In genomic region chr1:41366428-41367101, GRCh38 we compare ENCODE assay signal across 8 cellular contexts. TPM values are rescaled to one million over a fixed set of nuclear protein-coding genes. Genes with fewer than 3 reads are reported as not detected.
DNase-seq lines count a peak whose midpoint lies in the region; ATAC-seq and TF ChIP-seq lines count a peak whose summit lies in the region.

No MANE protein-coding gene starts in this region.

- no peaks in the 10 kb centered on the region for H4K20me1 ChIP-seq in PC-3 (ENCODE audit: low read length)

- no peaks in the 10 kb centered on the region for H3K36me3 ChIP-seq in PC-3 (ENCODE audit: low read depth, low read length)

- H3K27me3 ChIP-seq in PC-3 (ENCODE audit: low read length) = peaks cover 15% of the 10 kb centered on the region

- H3K9me2 ChIP-seq in PC-3 (replicated peaks; ENCODE audit: low read length) = no peaks in the 10 kb centered on the region

- H3K4me1 ChIP-seq in PC-3 (ENCODE audit: insufficient read depth, low read length) = peaks cover 11% of the 10 kb centered on the region; the same call in 1 of the 2 replicates

- TF ChIP-seq CTCF in PC-3 (conservative IDR thresholded peaks at IDR 0.05; ENCODE audit: low read depth, low read length) (no peak), neural crest cell (conservative IDR thresholded peaks at IDR 0.05) (no peak), GM20000 (IDR thresholded peaks at IDR 0.05; ENCODE audit: extremely low read depth, missing control alignments) (no peak)

- CTCF ChIA-PET in PC-3 (lab: Charles Lee) = no interaction called here

- H3K9me3 Mint-ChIP-seq in central memory CD8-positive, alpha-beta T cell = no peaks in the 10 kb centered on the region
- no peaks in the 10 kb centered on the region for H3K9me3 Mint-ChIP-seq in neural crest cell

- H3K79me2 ChIP-seq in PC-3 (ENCODE audit: low read length) = no peaks in the 10 kb centered on the region

- peak overlapping the region; percentile 61 for H3K4me3 Mint-ChIP-seq in central memory CD8-positive, alpha-beta T cell
- H3K4me3 Mint-ChIP-seq in neural crest cell = peak overlapping the region; percentile 34

- H3K4me2 ChIP-seq in PC-3 (ENCODE audit: low read length) = peak overlapping the region; percentile 77

- no peak overlapping the region for H3K27ac ChIP-seq in PC-3 (ENCODE audit: low read length)

- no peaks in the 10 kb centered on the region for H3K9me3 ChIP-seq in PC-3 (ENCODE audit: low read length)

- peak overlapping the region; percentile 57 for H3K4me3 ChIP-seq in PC-3 (ENCODE audit: low read length)

- intact Hi-C loops in PC-3 (cut with micrococcal nuclease) = no loop called here

- no peak overlapping the region for H3K9ac ChIP-seq in PC-3 (ENCODE audit: low read length)

- H3K27me3 Mint-ChIP-seq in central memory CD8-positive, alpha-beta T cell = peaks cover 57% of the 10 kb centered on the region
- peaks cover 68% of the 10 kb centered on the region for H3K27me3 Mint-ChIP-seq in neural crest cell (ENCODE audit: low read depth)

- H3K4me1 Mint-ChIP-seq in central memory CD8-positive, alpha-beta T cell = peaks cover 9% of the 10 kb centered on the region
- peaks cover 9% of the 10 kb centered on the region for H3K4me1 Mint-ChIP-seq in neural crest cell

- POLR2A ChIA-PET in PC-3 (lab: Charles Lee; ENCODE audit: unreplicated experiment) = no interaction called here

- BruUV-seq in PC-3 (replicated peaks; lab: Mats Ljungman, UMichigan) = no TSS peak

- H3K36me3 Mint-ChIP-seq in central memory CD8-positive, alpha-beta T cell (ENCODE audit: insufficient read depth) = peaks cover 5% of the 10 kb centered on the region
- H3K36me3 Mint-ChIP-seq in neural crest cell (ENCODE audit: low read depth) = no peaks in the 10 kb centered on the region

- DNase-seq in DMS79 (lab: John Stamatoyannopoulos, UW) (peak; percentile 51), DMS79 treated with DMSO at 0.1 percent for 48 hours (lab: John Stamatoyannopoulos, UW) (no peak), PC-3 (no peak), neural crest cell (ENCODE audit: low read depth, low spot score) (no peak), GM20000 (ENCODE audit: low spot score) (no peak)
- peak; percentile 35 to 38 for DNase-seq in central memory CD8-positive, alpha-beta T cell (ENCODE audit: low spot score in 2 of 2)

- H2AFZ ChIP-seq in PC-3 (ENCODE audit: low read length) = 0 out of 2 replicates have a peak overlapping the region, but pooled peaks have one; percentile 53

- H3F3A ChIP-seq in PC-3 (ENCODE audit: low read length, unreplicated experiment) = no peaks in the 10 kb centered on the region

- ATAC-seq in PC-3 = no peak
- peak; percentile 44 for ATAC-seq in central memory CD8-positive, alpha-beta T cell (replicated peaks; ENCODE audit: extremely low read depth, poor library complexity, severe bottlenecking)
- no peak for ATAC-seq in HG03097 (IDR thresholded peaks at IDR 0.05; ENCODE audit: low FRiP score, unreplicated experiment)
- ATAC-seq in GM21576 (IDR thresholded peaks at IDR 0.05; ENCODE audit: unreplicated experiment) = no peak

- H3K27ac Mint-ChIP-seq in central memory CD8-positive, alpha-beta T cell (ENCODE audit: low read depth) = peak overlapping the region; percentile 58
- H3K27ac Mint-ChIP-seq in neural crest cell (ENCODE audit: unreplicated experiment) = no peak overlapping the region

RNA-seq across cellular contexts. Expression of gene FOXO6, which starts 5.3 kb away (rescaled TPM):
- total RNA-seq in PC-3 (2014; rRNA removed) (1.2 and 5.4 TPM in 2 replicates), neural crest cell (1.2 and 1.4 TPM in 2 replicates)

Comparison
In these comparisons a context has a peak if more than half of its experiments do, and no peak if none do; other contexts are left out.
1. DNase-seq: peak in DMS79 (single experiment) and central memory CD8-positive, alpha-beta T cell (2 of 2); none in DMS79 treated with DMSO at 0.1 percent for 48 hours (single experiment), PC-3 (single experiment), neural crest cell (single experiment) and GM20000 (single experiment).